Comparison of ENCODE assay signal across 15 cellular contexts in genomic region chr4:137307806-137308205, GRCh38.
DNase-seq lines count a peak whose midpoint lies in the region; ATAC-seq lines count a peak whose summit lies in the region.
"Had no signal": no experiment of that assay in that cellular context is flagged by ENCODE, and none has a peak within 500 bp of the region (broad histone marks: within the 10 kb centered on the region; RNA-seq: fewer than 3 reads in every experiment).

No MANE protein-coding gene starts in this region.

- peak overlapping the region; percentile 14 for H2AFZ ChIP-seq in GM23248

- in situ Hi-C loops in GM23248 (cut with MboI) = no loop called here

- H3K9me3 ChIP-seq in GM23248 (ENCODE audit: low read depth) (no peaks in the 10 kb centered on the region), adipocyte (ENCODE audit: control insufficient read depth, low read length) (no peaks in the 10 kb centered on the region)
- H3K9me3 ChIP-seq: gastrocnemius medialis had no signal

- H3K27me3 ChIP-seq in GM23248 (replicated peaks; ENCODE audit: insufficient read depth) = no peaks in the 10 kb centered on the region
- no peaks in the 10 kb centered on the region for H3K27me3 ChIP-seq in adipocyte (replicated peaks; ENCODE audit: control insufficient read depth, insufficient read depth, low read length)
- H3K27me3 ChIP-seq: gastrocnemius medialis had no signal

- H3K9ac ChIP-seq in GM23248 (peak overlapping the region; percentile 21; the same call in 1 of the 2 replicates), adipocyte (ENCODE audit: low read length) (peak overlapping the region; percentile 79)

- no peak overlapping the region for H3K4me3 Mint-ChIP-seq in activated CD4-positive, alpha-beta memory T cell treated with anti-CD3 and anti-CD28 coated beads, Interleukin-2, amount 10 ng/mL, durations not matched to agents 7 days and 5 days
- H3K4me3 Mint-ChIP-seq: activated CD8-positive, alpha-beta T cell treated with anti-CD3 and anti-CD28 coated beads, Interleukin-2, amount 10 ng/mL, durations not matched to agents 7 days and 5 days; naive B cell had no signal

- no peak for ATAC-seq in HG03521 (IDR thresholded peaks at IDR 0.05; ENCODE audit: unreplicated experiment)
- ATAC-seq: activated CD8-positive, alpha-beta T cell treated with anti-CD3 and anti-CD28 coated beads, Interleukin-2, amount 10 ng/mL, durations not matched to agents 7 days and 5 days; gastrocnemius medialis had no signal

- H3K27me3 Mint-ChIP-seq in activated CD4-positive, alpha-beta memory T cell treated with anti-CD3 and anti-CD28 coated beads, Interleukin-2, amount 10 ng/mL, durations not matched to agents 7 days and 5 days = no peaks in the 10 kb centered on the region
- H3K27me3 Mint-ChIP-seq: naive B cell had no signal

- H3K36me3 Mint-ChIP-seq in activated CD4-positive, alpha-beta memory T cell treated with anti-CD3 and anti-CD28 coated beads, Interleukin-2, amount 10 ng/mL, durations not matched to agents 7 days and 5 days (ENCODE audit: low read depth) = no peaks in the 10 kb centered on the region
- H3K36me3 Mint-ChIP-seq: naive B cell had no signal

- H4K20me1 ChIP-seq in GM23248 (ENCODE audit: insufficient read depth) = no peaks in the 10 kb centered on the region

- DNase-seq in GM23248 (peak; percentile 76), adipocyte (ENCODE audit: low read depth) (peak; percentile 78), fibroblast of the conjunctiva (ENCODE audit: low read depth) (peak; percentile 78), smooth muscle cell of the brain vasculature (ENCODE audit: low read depth, low spot score) (peak; percentile 46), NCI-H345 (lab: John Stamatoyannopoulos, UW) (no peak), NCI-H1694 treated with DMSO at 0.1 percent for 48 hours (lab: John Stamatoyannopoulos, UW) (no peak)
- no peak for DNase-seq in activated CD4-positive, alpha-beta memory T cell treated with anti-CD3 and anti-CD28 coated beads, Interleukin-2, amount 10 ng/mL, durations not matched to agents 7 days and 5 days
- DNase-seq: activated CD8-positive, alpha-beta T cell treated with anti-CD3 and anti-CD28 coated beads, Interleukin-2, amount 10 ng/mL, durations not matched to agents 7 days and 5 days; activated gamma-delta T cell treated with Interleukin-2 at 50 U/mL for 16 hours; cortex of kidney; Karpas-422; naive B cell; NCI-H2029 had no signal

- H3K27ac Mint-ChIP-seq in activated CD4-positive, alpha-beta memory T cell treated with anti-CD3 and anti-CD28 coated beads, Interleukin-2, amount 10 ng/mL, durations not matched to agents 7 days and 5 days = no peak overlapping the region
- H3K27ac Mint-ChIP-seq: activated CD8-positive, alpha-beta T cell treated with anti-CD3 and anti-CD28 coated beads, Interleukin-2, amount 10 ng/mL, durations not matched to agents 7 days and 5 days; naive B cell had no signal

- H3K4me3 ChIP-seq in GM23248 (peak overlapping the region; percentile 52), adipocyte (ENCODE audit: low read length) (peak overlapping the region; percentile 72)
- H3K4me3 ChIP-seq: gastrocnemius medialis had no signal

- POLR2A ChIA-PET in activated CD4-positive, alpha-beta memory T cell treated with anti-CD3 and anti-CD28 coated beads, Interleukin-2, amount 10 ng/mL, durations not matched to agents 7 days and 5 days (lab: Charles Lee) = no interaction called here

- H3K79me2 ChIP-seq in GM23248 (ENCODE audit: insufficient read depth) = no peaks in the 10 kb centered on the region

- H3F3A ChIP-seq in GM23248 (ENCODE audit: insufficient read depth) = peaks cover 45% of the 10 kb centered on the region

- H3K4me1 Mint-ChIP-seq in activated CD4-positive, alpha-beta memory T cell treated with anti-CD3 and anti-CD28 coated beads, Interleukin-2, amount 10 ng/mL, durations not matched to agents 7 days and 5 days = no peaks in the 10 kb centered on the region
- H3K4me1 Mint-ChIP-seq: naive B cell had no signal

- H3K27ac ChIP-seq in GM23248 = peak overlapping the region; percentile 68
- H3K27ac ChIP-seq: gastrocnemius medialis had no signal

- H3K4me1 ChIP-seq in GM23248 (ENCODE audit: insufficient read depth) (peaks cover 53% of the 10 kb centered on the region), adipocyte (ENCODE audit: control insufficient read depth, insufficient read depth, low read length) (peaks cover 43% of the 10 kb centered on the region)
- H3K4me1 ChIP-seq: gastrocnemius medialis had no signal

- H3K9me2 ChIP-seq in GM23248 (ENCODE audit: insufficient read depth) = no peaks in the 10 kb centered on the region

- H3K4me2 ChIP-seq in GM23248 (ENCODE audit: unreplicated experiment) = peak overlapping the region; percentile 71

- no peaks in the 10 kb centered on the region for H3K9me3 Mint-ChIP-seq in activated CD4-positive, alpha-beta memory T cell treated with anti-CD3 and anti-CD28 coated beads, Interleukin-2, amount 10 ng/mL, durations not matched to agents 7 days and 5 days
- H3K9me3 Mint-ChIP-seq: naive B cell had no signal

- H3K36me3 ChIP-seq in GM23248 (ENCODE audit: low read depth) (no peaks in the 10 kb centered on the region), adipocyte (ENCODE audit: control insufficient read depth, insufficient read depth, low read length, severe bottlenecking) (no peaks in the 10 kb centered on the region)
- H3K36me3 ChIP-seq: gastrocnemius medialis had no signal

- CTCF ChIA-PET in activated CD4-positive, alpha-beta memory T cell treated with anti-CD3 and anti-CD28 coated beads, Interleukin-2, amount 10 ng/mL, durations not matched to agents 7 days and 5 days (lab: Charles Lee) = no interaction called here

Comparison
In these comparisons a context has a peak if more than half of its experiments do, and no peak if none do; other contexts are left out.
1. DNase-seq: peak in GM23248 (single experiment), adipocyte (single experiment), fibroblast of the conjunctiva (single experiment) and smooth muscle cell of the brain vasculature (single experiment); none in NCI-H345 (single experiment), NCI-H1694 treated with DMSO at 0.1 percent for 48 hours (single experiment) and activated CD4-positive, alpha-beta memory T cell treated with anti-CD3 and anti-CD28 coated beads, Interleukin-2, amount 10 ng/mL, durations not matched to agents 7 days and 5 days (single experiment).